In genomic region chr5:39072915-39073758, GRCh38 we compare ENCODE assay signal across 8 cellular contexts. TPM values are rescaled to one million over a fixed set of nuclear protein-coding genes. Genes with fewer than 3 reads are reported as not detected.
DNase-seq lines count a peak whose midpoint lies in the region; FAIRE-seq and TF ChIP-seq lines count a peak whose summit lies in the region.

No MANE protein-coding gene starts in this region.

- no peaks in the 10 kb centered on the region for H3K36me3 ChIP-seq in iPS DF 6.9 (ENCODE audit: control insufficient read depth, insufficient read depth, low read length)
- H3K36me3 ChIP-seq in sigmoid colon: peaks cover 0 to 10% (median 0%) of the 10 kb centered on the region in 4 donors

- H3K27ac ChIP-seq in iPS DF 6.9 (ENCODE audit: low read length): no peak overlapping the region
- peak overlapping the region; percentile 95 to 100 (median 98) for H3K27ac ChIP-seq in sigmoid colon

- no peak for TF ChIP-seq POLR2A in H54 (IDR thresholded peaks at IDR 0.05; ENCODE audit: low read depth, low read length)
- TF ChIP-seq POLR2A in sigmoid colon (IDR thresholded peaks at IDR 0.05): no peak

- TF ChIP-seq EP300 in sigmoid colon (IDR thresholded peaks at IDR 0.05): no peak

- H3K27me3 ChIP-seq in iPS DF 6.9 (ENCODE audit: control insufficient read depth, insufficient read depth, low read length) (no peaks in the 10 kb centered on the region), sigmoid colon (no peaks in the 10 kb centered on the region)

- no peaks in the 10 kb centered on the region for H3K4me1 ChIP-seq in iPS DF 6.9 (ENCODE audit: control insufficient read depth, insufficient read depth, low read length)
- H3K4me1 ChIP-seq in sigmoid colon: peaks cover 0 to 53% (median 18%) of the 10 kb centered on the region in 4 donors

- intact Hi-C loops in sigmoid colon (cut with DNase I): loop anchor here (10.0 kb wide), 2 partner anchors 638 to 1228 kb away; partner anchors contain the start of gene GDNF

- peak overlapping the region; percentile 73 for H3K4me3 ChIP-seq in iPS DF 6.9 (ENCODE audit: low read length)
- H3K4me3 ChIP-seq in sigmoid colon: peak overlapping the region; percentile 84 to 97 (median 91)

- no peak for TF ChIP-seq CTCF in GM10248 (IDR thresholded peaks at IDR 0.05; ENCODE audit: control extremely low read depth, extremely low read depth, low read depth, missing control alignments)
- no peak for TF ChIP-seq CTCF in sigmoid colon (IDR thresholded peaks at IDR 0.05)

- peak; percentile 57 for DNase-seq in GM10248 (ENCODE audit: extremely low spot score)
- DNase-seq in H54 (ENCODE audit: insufficient read length, low spot score): no peak
- peak; percentile 31 for DNase-seq in LHCN-M2 (ENCODE audit: low read depth)
- peak; percentile 39 for DNase-seq in T follicular helper cell (ENCODE audit: low read depth)
- DNase-seq in astrocyte of the hippocampus (ENCODE audit: low read depth, low spot score): peak; percentile 70
- DNase-seq in iPS DF 6.9 (ENCODE audit: low read depth, low spot score): no peak
- DNase-seq in sigmoid colon: no peak
- DNase-seq in NCI-H1436 (lab: John Stamatoyannopoulos, UW): no peak

- H3K9me3 ChIP-seq in iPS DF 6.9 (ENCODE audit: control insufficient read depth, insufficient read depth, low read length) (no peaks in the 10 kb centered on the region), sigmoid colon (no peaks in the 10 kb centered on the region)

- WGBS in iPS DF 6.9 (ENCODE audit: insufficient coverage, insufficient read length): no CpG with 5 or more reads among the region's 27 CpGs
- WGBS in sigmoid colon, 2 donors: 1 to 2% methylated on average over 27 of the region's 27 CpGs

- CTCF ChIA-PET in GM10248 (lab: Yijun Ruan, JAX): interaction anchor here (2.9 kb wide), 1 partner anchor 8 kb away, joined by 21 read pairs; no protein-coding TSS in a partner anchor

- POLR2A ChIA-PET in GM10248 (lab: Yijun Ruan, JAX): no interaction called here

- peak; percentile 93 for FAIRE-seq in H54 (lab: Jason Lieb, UNC)

RNA-seq across cellular contexts. Expression of gene RICTOR, which starts 1.1 kb away (rescaled TPM):
- total RNA-seq in LHCN-M2 (2014; rRNA removed): 11.7 and 17.3 TPM in 2 replicates
- polyA plus RNA-seq in LHCN-M2 (2012): 1.2 TPM
- 10 to 100 TPM; 32.8 to 50.1 (median 41.2) TPM for total RNA-seq in sigmoid colon
- 1 to 10 TPM; 2.5 to 5.9 (median 3.6) TPM for polyA plus RNA-seq in sigmoid colon

Comparison
In these comparisons a context has a peak if more than half of its experiments do, and no peak if none do; other contexts are left out.
1. DNase-seq: peak in GM10248 (single experiment), LHCN-M2 (single experiment), T follicular helper cell (single experiment) and astrocyte of the hippocampus (single experiment); none in H54 (single experiment), iPS DF 6.9 (single experiment), sigmoid colon (single experiment) and NCI-H1436 (single experiment).